Comparison of ENCODE assay signal across 8 cellular contexts in genomic region chr20:60057123-60057865, GRCh38.
DNase-seq lines count a peak whose midpoint lies in the region; ATAC-seq and TF ChIP-seq lines count a peak whose summit lies in the region.

No MANE protein-coding gene starts in this region.

- 14 to 19% (median 16%) methylated on average over 5 to 11 of the region's 11 CpGs for WGBS in adrenal gland, 4 donors

- no peaks in the 10 kb centered on the region for H3K27me3 ChIP-seq in adrenal gland
- peaks cover 15% of the 10 kb centered on the region for H3K27me3 ChIP-seq in left ventricle myocardium inferior (ENCODE audit: low read depth)

- TF ChIP-seq CTCF in HFF-Myc (IDR thresholded peaks at IDR 0.05; ENCODE audit: low read depth, low read length, missing control alignments): peak; percentile 82
- peak; percentile 69 to 82 (median 74) for TF ChIP-seq CTCF in adrenal gland (IDR thresholded peaks at IDR 0.05)
- peak; percentile 90 for TF ChIP-seq CTCF in left ventricle myocardium inferior (IDR thresholded peaks at IDR 0.05; ENCODE audit: borderline replicate concordance)

- peak; percentile 69 for ATAC-seq in sciatic nerve

- DNase-seq in G401 (ENCODE audit: low spot score): peak; percentile 86
- peak; percentile 51 for DNase-seq in HFF-Myc (ENCODE audit: extremely low read depth, low read depth)
- peak; percentile 75 for DNase-seq in NCI-H146 (lab: John Stamatoyannopoulos, UW)
- peak; percentile 37 for DNase-seq in T follicular helper cell (ENCODE audit: low read depth)
- DNase-seq in adrenal gland: peak; percentile 38 to 84 (median 60)
- DNase-seq in left ventricle myocardium inferior: peak; percentile 59
- peak; percentile 81 for DNase-seq in sciatic nerve (ENCODE audit: low spot score)
- no peak for DNase-seq in ureter (ENCODE audit: low spot score)

- in situ Hi-C loops in G401 (cut with HindIII; ENCODE audit: low sequenced_read_pairs): no loop called here

- no peak overlapping the region for H3K4me3 ChIP-seq in HFF-Myc (replicated peaks; ENCODE audit: low read depth, low read length)
- no peak overlapping the region for H3K4me3 ChIP-seq in adrenal gland
- H3K4me3 ChIP-seq in left ventricle myocardium inferior: no peak overlapping the region

- peaks cover 0 to 6% of the 10 kb centered on the region in 2 donors for H3K4me1 ChIP-seq in adrenal gland (replicated peaks in 1 of 2)
- peaks cover 30% of the 10 kb centered on the region for H3K4me1 ChIP-seq in left ventricle myocardium inferior

- H3K36me3 ChIP-seq in adrenal gland (replicated peaks in 1 of 2) (no peaks in the 10 kb centered on the region), left ventricle myocardium inferior (no peaks in the 10 kb centered on the region)

- intact Hi-C loops in adrenal gland (cut with DNase I): no loop called here
- intact Hi-C loops in left ventricle myocardium inferior (cut with micrococcal nuclease): no loop called here
- intact Hi-C loops in sciatic nerve (cut with DNase I): loop anchor here (5.0 to 10.0 kb wide), 2 partner anchors 150 to 1168 kb away; no protein-coding TSS in a partner anchor

- no peak for TF ChIP-seq POLR2A in adrenal gland (IDR thresholded peaks at IDR 0.05)

- H3K27ac ChIP-seq in adrenal gland (no peak overlapping the region), left ventricle myocardium inferior (replicated peaks) (peak overlapping the region; percentile 48)

- H3K9me3 ChIP-seq in adrenal gland (replicated peaks in 1 of 3) (no peaks in the 10 kb centered on the region), left ventricle myocardium inferior (replicated peaks) (no peaks in the 10 kb centered on the region)
